Comparison of ENCODE assay signal across 12 cellular contexts in genomic region chr1:234271243-234271606, GRCh38.
DNase-seq lines count a peak whose midpoint lies in the region; ATAC-seq, FAIRE-seq and TF ChIP-seq lines count a peak whose summit lies in the region.
"Had no signal": no experiment of that assay in that cellular context is flagged by ENCODE, and none has a peak within 500 bp of the region (broad histone marks: within the 10 kb centered on the region; RNA-seq: fewer than 3 reads in every experiment).

No MANE protein-coding gene starts in this region.

- peaks cover 28% of the 10 kb centered on the region for H3K36me3 Mint-ChIP-seq in activated CD8-positive, alpha-beta memory T cell treated with anti-CD3 and anti-CD28 coated beads, Interleukin-2, amount 10 ng/mL, durations not matched to agents 7 days and 5 days
- H3K36me3 Mint-ChIP-seq: naive thymus-derived CD8-positive, alpha-beta T cell had no signal

- H3K36me3 ChIP-seq in GM12878 (ENCODE audit: control insufficient read depth in 2 of 2, insufficient read depth in 2 of 2, low read length in 1 of 2), result no peaks in the 10 kb centered on the region; a peak in 1 of 4 replicates
- H3K36me3 ChIP-seq: uterus had no signal

- no peak overlapping the region for H2AFZ ChIP-seq in GM12878 (ENCODE audit: control insufficient read depth, low read depth, low read length)

- in situ Hi-C loops in GM12878 (cut with MboI), result no loop called here

- no TSS peak for BruUV-seq in GM12878 (replicated peaks; lab: Mats Ljungman, UMichigan)

- no peak overlapping the region for H3K4me3 ChIP-seq in GM12878
- H3K4me3 ChIP-seq: uterus had no signal

- no peak for TF ChIP-seq RAD21 in GM12878 (IDR thresholded peaks at IDR 0.05; ENCODE audit: insufficient read depth, low read depth, low read length)

- no peaks in the 10 kb centered on the region for H3K27me3 ChIP-seq in GM12878 (replicated peaks in 1 of 2; ENCODE audit: control insufficient read depth in 2 of 2, insufficient read depth in 2 of 2, low read length in 1 of 2)
- H3K27me3 ChIP-seq: uterus had no signal

- peak overlapping the region; percentile 90 for H3K27ac ChIP-seq in GM12878 (ENCODE audit: control insufficient read depth, insufficient read depth)
- H3K27ac ChIP-seq: uterus had no signal

- RAD21 ChIA-PET in GM12878 (lab: Charles Lee; ENCODE audit: unreplicated experiment), result interaction anchor here (1.0 to 3.9 kb wide), 4 partner anchors 27 to 56 kb away, joined by 3 to 20 read pairs (median 4); no protein-coding TSS in a partner anchor

- peak; percentile 97 to 99 for TF ChIP-seq EP300 in GM12878 (IDR thresholded peaks at IDR 0.05; ENCODE audit: borderline replicate concordance in 1 of 2, control insufficient read depth in 1 of 2, low read depth in 2 of 2, low read length in 2 of 2)

- no peak for DNase-seq in activated CD8-positive, alpha-beta memory T cell treated with anti-CD3 and anti-CD28 coated beads, Interleukin-2, amount 10 ng/mL, durations not matched to agents 7 days and 5 days
- DNase-seq in activated CD8-positive, alpha-beta memory T cell treated with anti-CD3 and anti-CD28 coated beads, Interleukin-2, amount 50 U/mL, for 4 hours, result no peak
- peak; percentile 89 for DNase-seq in GM12878 (ENCODE audit: low read depth, low spot score)
- DNase-seq in NCI-H1048 (lab: John Stamatoyannopoulos, UW), result no peak
- no peak for DNase-seq in NCI-H2081 treated with DMSO at 0.1 percent for 48 hours (lab: John Stamatoyannopoulos, UW)
- no peak for DNase-seq in frontal cortex (ENCODE audit: low spot score in 2 of 2)
- DNase-seq: naive thymus-derived CD8-positive, alpha-beta T cell; NCI-H510A; uterus had no signal

- FAIRE-seq in GM12878 (lab: Jason Lieb, UNC) (peak; percentile 97), frontal cortex (lab: Jason Lieb, UNC) (no peak)
- FAIRE-seq: HepG2 had no signal

- no peaks in the 10 kb centered on the region for H4K20me1 ChIP-seq in GM12878 (ENCODE audit: control insufficient read depth, insufficient read depth)

- POLR2A ChIA-PET in GM12878 (lab: Charles Lee), result no interaction called here

- intact Hi-C loops in GM12878 (cut with micrococcal nuclease; ENCODE audit: unreplicated experiment), result loop anchor here (1.0 to 2.0 kb wide), 3 partner anchors 25 to 54 kb away; no protein-coding TSS in a partner anchor

- peak overlapping the region; percentile 57 for H3K27ac Mint-ChIP-seq in activated CD8-positive, alpha-beta memory T cell treated with anti-CD3 and anti-CD28 coated beads, Interleukin-2, amount 10 ng/mL, durations not matched to agents 7 days and 5 days
- H3K27ac Mint-ChIP-seq: naive thymus-derived CD8-positive, alpha-beta T cell had no signal

- no peaks in the 10 kb centered on the region for H3K9me3 Mint-ChIP-seq in activated CD8-positive, alpha-beta memory T cell treated with anti-CD3 and anti-CD28 coated beads, Interleukin-2, amount 10 ng/mL, durations not matched to agents 7 days and 5 days (ENCODE audit: low read depth)
- H3K9me3 Mint-ChIP-seq: naive thymus-derived CD8-positive, alpha-beta T cell had no signal

- H3K9ac ChIP-seq in GM12878 (ENCODE audit: control insufficient read depth, insufficient read depth, low read length), result no peak overlapping the region

- peaks cover 34% of the 10 kb centered on the region for H3K4me1 Mint-ChIP-seq in activated CD8-positive, alpha-beta memory T cell treated with anti-CD3 and anti-CD28 coated beads, Interleukin-2, amount 10 ng/mL, durations not matched to agents 7 days and 5 days

- H3K9me3 ChIP-seq in GM12878 (replicated peaks; ENCODE audit: control insufficient read depth, insufficient read depth, low read length), result no peaks in the 10 kb centered on the region; the same call in 2 of the 3 replicates
- H3K9me3 ChIP-seq: uterus had no signal

- ATAC-seq in activated CD8-positive, alpha-beta memory T cell treated with anti-CD3 and anti-CD28 coated beads, Interleukin-2, amount 10 ng/mL, durations not matched to agents 7 days and 5 days, result peak; percentile 94
- ATAC-seq in GM21515 (IDR thresholded peaks at IDR 0.05; ENCODE audit: unreplicated experiment) (peak; percentile 97), HG03103 (IDR thresholded peaks at IDR 0.05; ENCODE audit: low read depth, unreplicated experiment) (peak; percentile 94), GM12878 (peak; percentile 96)
- ATAC-seq: HepG2; naive thymus-derived CD8-positive, alpha-beta T cell had no signal

- peaks cover 20% of the 10 kb centered on the region for H3K4me1 ChIP-seq in GM12878 (ENCODE audit: control insufficient read depth, insufficient read depth, low read length)
- H3K4me1 ChIP-seq: uterus had no signal

- WGBS in GM12878 (ENCODE audit: insufficient coverage, insufficient replicate concordance, low lambda C conversion rate, missing lambda C conversion rate), result 2% methylated on average over 4 of the region's 4 CpGs

- no peaks in the 10 kb centered on the region for H3K79me2 ChIP-seq in GM12878 (ENCODE audit: control insufficient read depth, insufficient read depth, low read length)

- SMC1A ChIA-PET in GM12878 (lab: Charles Lee; ENCODE audit: uncharacterized antibody, unreplicated experiment), result interaction anchor here (0.7 to 3.2 kb wide), 8 partner anchors 16 to 552 kb away, joined by 3 to 17 read pairs (median 3); no protein-coding TSS in a partner anchor

- H3K27me3 Mint-ChIP-seq in activated CD8-positive, alpha-beta memory T cell treated with anti-CD3 and anti-CD28 coated beads, Interleukin-2, amount 10 ng/mL, durations not matched to agents 7 days and 5 days, result peaks cover 9% of the 10 kb centered on the region

- no peak for TF ChIP-seq POLR2A in GM12878 (IDR thresholded peaks at IDR 0.05; ENCODE audit: low read depth, low read length)

- no peak for TF ChIP-seq CTCF in GM12878 (IDR thresholded peaks at IDR 0.05 in 2 of 3, conservative IDR thresholded peaks at IDR 0.05 in 1 of 3; ENCODE audit: control insufficient read depth in 2 of 3, extremely low read depth in 1 of 3, insufficient read depth in 1 of 3, low read depth in 3 of 3, low read length in 3 of 3)

- CTCF ChIA-PET in activated CD8-positive, alpha-beta memory T cell treated with anti-CD3 and anti-CD28 coated beads, Interleukin-2, amount 10 ng/mL, durations not matched to agents 7 days and 5 days (lab: Charles Lee), result interaction anchor here (1.4 to 1.7 kb wide), 3 partner anchors 40 to 122 kb away, joined by 3 to 4 read pairs (median 3); no protein-coding TSS in a partner anchor
- CTCF ChIA-PET in GM12878 (lab: Yijun Ruan, JAX), result interaction anchor here (0.7 to 2.4 kb wide), 7 partner anchors 25 to 92 kb away, joined by 3 to 13 read pairs (median 3); no protein-coding TSS in a partner anchor

- no peak overlapping the region for H3K4me3 Mint-ChIP-seq in activated CD8-positive, alpha-beta memory T cell treated with anti-CD3 and anti-CD28 coated beads, Interleukin-2, amount 10 ng/mL, durations not matched to agents 7 days and 5 days
- H3K4me3 Mint-ChIP-seq: naive thymus-derived CD8-positive, alpha-beta T cell had no signal

- peak overlapping the region; percentile 85 for H3K4me2 ChIP-seq in GM12878 (ENCODE audit: control insufficient read depth, insufficient read depth)

TF ChIP-seq in GM12878, 131 proteins besides CTCF, POLR2A, EP300 and RAD21 (continues in another document):
- TF ChIP-seq HDGF (IDR thresholded peaks at IDR 0.05) (no peak), ZNF207 (IDR thresholded peaks at IDR 0.05; ENCODE audit: borderline replicate concordance) (no peak), YBX1 (IDR thresholded peaks at IDR 0.05) (no peak), CBX5 (IDR thresholded peaks at IDR 0.05; ENCODE audit: low read depth) (no peak), ZBED1 (IDR thresholded peaks at IDR 0.05; ENCODE audit: borderline replicate concordance) (peak; percentile 80), BHLHE40 (IDR thresholded peaks at IDR 0.05; ENCODE audit: borderline replicate concordance in 1 of 2, low read depth in 2 of 2, low read length in 1 of 2) (peak; percentile 41 to 77; a peak in 3 of 4 replicates), NR2F1 (conservative IDR thresholded peaks at IDR 0.05) (peak; percentile 81), NBN (IDR thresholded peaks at IDR 0.05) (peak; percentile 82), RB1 (IDR thresholded peaks at IDR 0.05; ENCODE audit: borderline replicate concordance) (no peak), PBX3 (IDR thresholded peaks at IDR 0.05; ENCODE audit: insufficient replicate concordance, low read depth, low read length) (no peak), HCFC1 (IDR thresholded peaks at IDR 0.05; ENCODE audit: low read length) (no peak)
- TF ChIP-seq, protein P1, sequence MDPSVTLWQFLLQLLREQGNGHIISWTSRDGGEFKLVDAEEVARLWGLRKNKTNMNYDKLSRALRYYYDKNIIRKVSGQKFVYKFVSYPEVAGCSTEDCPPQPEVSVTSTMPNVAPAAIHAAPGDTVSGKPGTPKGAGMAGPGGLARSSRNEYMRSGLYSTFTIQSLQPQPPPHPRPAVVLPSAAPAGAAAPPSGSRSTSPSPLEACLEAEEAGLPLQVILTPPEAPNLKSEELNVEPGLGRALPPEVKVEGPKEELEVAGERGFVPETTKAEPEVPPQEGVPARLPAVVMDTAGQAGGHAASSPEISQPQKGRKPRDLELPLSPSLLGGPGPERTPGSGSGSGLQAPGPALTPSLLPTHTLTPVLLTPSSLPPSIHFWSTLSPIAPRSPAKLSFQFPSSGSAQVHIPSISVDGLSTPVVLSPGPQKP (IDR thresholded peaks at IDR 0.05; ENCODE audit: low read depth, low read length), result no peak
- TF ChIP-seq, protein P2, sequence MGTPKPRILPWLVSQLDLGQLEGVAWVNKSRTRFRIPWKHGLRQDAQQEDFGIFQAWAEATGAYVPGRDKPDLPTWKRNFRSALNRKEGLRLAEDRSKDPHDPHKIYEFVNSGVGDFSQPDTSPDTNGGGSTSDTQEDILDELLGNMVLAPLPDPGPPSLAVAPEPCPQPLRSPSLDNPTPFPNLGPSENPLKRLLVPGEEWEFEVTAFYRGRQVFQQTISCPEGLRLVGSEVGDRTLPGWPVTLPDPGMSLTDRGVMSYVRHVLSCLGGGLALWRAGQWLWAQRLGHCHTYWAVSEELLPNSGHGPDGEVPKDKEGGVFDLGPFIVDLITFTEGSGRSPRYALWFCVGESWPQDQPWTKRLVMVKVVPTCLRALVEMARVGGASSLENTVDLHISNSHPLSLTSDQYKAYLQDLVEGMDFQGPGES (IDR thresholded peaks at IDR 0.05), result no peak
